16 cellular contexts compared by ENCODE assay signal in the genomic region with DNA sequence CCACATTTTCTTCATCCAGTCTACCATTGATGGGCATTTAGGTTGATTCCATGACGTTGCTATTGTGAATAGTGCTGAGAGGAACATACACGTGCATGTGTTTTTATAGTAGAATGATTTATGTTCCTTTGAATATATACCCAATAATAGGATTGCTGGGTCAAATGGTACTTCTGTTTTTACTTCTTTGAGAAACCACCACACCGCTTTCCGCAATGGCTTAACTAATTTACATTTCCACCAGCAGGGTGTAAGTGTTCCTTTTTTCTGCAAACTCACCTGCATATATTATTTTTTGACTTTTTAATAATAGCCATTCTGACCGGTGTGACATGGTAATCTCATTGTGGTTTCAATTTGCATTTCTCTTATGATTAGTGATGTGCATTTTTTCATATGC.
DNase-seq lines count a peak whose midpoint lies in the region; ATAC-seq and TF ChIP-seq lines count a peak whose summit lies in the region.
"Had no signal": no experiment of that assay in that cellular context is flagged by ENCODE, and none has a peak within 500 bp of the region (broad histone marks: within the 10 kb centered on the region; RNA-seq: fewer than 3 reads in every experiment).

No MANE protein-coding gene starts in this region.

- H3K36me3 ChIP-seq in CD4-positive, alpha-beta memory T cell (ENCODE audit: insufficient read depth, low read length) = no peaks in the 10 kb centered on the region
- no peaks in the 10 kb centered on the region for H3K36me3 ChIP-seq in breast epithelium
- H3K36me3 ChIP-seq: HAP-1, lower lobe of right lung, upper lobe of left lung had no signal

- intact Hi-C loops in CD4-positive, alpha-beta memory T cell (cut with micrococcal nuclease) = no loop called here
- intact Hi-C loops in breast epithelium (cut with DNase I; ENCODE audit: low total_unique reads) = no loop called here

- peaks cover 0 to 27% of the 10 kb centered on the region in 2 donors for H3K36me3 Mint-ChIP-seq in CD4-positive, alpha-beta memory T cell
- peaks cover 1% of the 10 kb centered on the region for H3K36me3 Mint-ChIP-seq in mesothelial cell of epicardium

- no peak overlapping the region for H3K27ac Mint-ChIP-seq in CD4-positive, alpha-beta memory T cell
- no peak overlapping the region for H3K27ac Mint-ChIP-seq in mesothelial cell of epicardium
- H3K27ac Mint-ChIP-seq: activated naive CD4-positive, alpha-beta T cell treated with anti-CD3 and anti-CD28 coated beads, Interleukin-2, amount 10 ng/mL, durations not matched to agents 7 days and 5 days had no signal

- H3K27me3 Mint-ChIP-seq in CD4-positive, alpha-beta memory T cell = no peaks in the 10 kb centered on the region
- H3K27me3 Mint-ChIP-seq in mesothelial cell of epicardium (ENCODE audit: low read depth) = no peaks in the 10 kb centered on the region
- H3K27me3 Mint-ChIP-seq: activated naive CD4-positive, alpha-beta T cell treated with anti-CD3 and anti-CD28 coated beads, Interleukin-2, amount 10 ng/mL, durations not matched to agents 7 days and 5 days had no signal

- no peak for TF ChIP-seq POLR2A in breast epithelium (IDR thresholded peaks at IDR 0.05)

- CTCF ChIA-PET in CD4-positive, alpha-beta memory T cell (lab: Charles Lee; ENCODE audit: partially characterized antibody) = no interaction called here

- H3K9me3 Mint-ChIP-seq in CD4-positive, alpha-beta memory T cell = peaks cover 0 to 3% (median 0%) of the 10 kb centered on the region in 8 donors
- peaks cover 33% of the 10 kb centered on the region for H3K9me3 Mint-ChIP-seq in mesothelial cell of epicardium
- H3K9me3 Mint-ChIP-seq: activated naive CD4-positive, alpha-beta T cell treated with anti-CD3 and anti-CD28 coated beads, Interleukin-2, amount 10 ng/mL, durations not matched to agents 7 days and 5 days had no signal

- no peak for TF ChIP-seq CTCF in mesothelial cell of epicardium (IDR thresholded peaks at IDR 0.05; ENCODE audit: unreplicated experiment)
- TF ChIP-seq CTCF in breast epithelium (IDR thresholded peaks at IDR 0.05) = no peak

- DNase-seq in activated CD4-positive, CD25-positive, alpha-beta regulatory T cell (lab: John Stamatoyannopoulos, UW) = no peak
- DNase-seq in CD4-positive, alpha-beta memory T cell = no peak
- no peak for DNase-seq in mesothelial cell of epicardium (ENCODE audit: low spot score in 2 of 2, unreplicated experiment in 2 of 2)
- DNase-seq in breast epithelium (ENCODE audit: low spot score in 2 of 2) = no peak
- DNase-seq: activated naive CD4-positive, alpha-beta T cell treated with anti-CD3 and anti-CD28 coated beads, Interleukin-2, amount 10 ng/mL, durations not matched to agents 7 days and 5 days; central memory CD4-positive, alpha-beta T cell; IMR-90; lower lobe of right lung; NCI-H1417; NCI-H524; upper lobe of left lung had no signal

- no peaks in the 10 kb centered on the region for H3K9me3 ChIP-seq in CD4-positive, alpha-beta memory T cell (ENCODE audit: control insufficient read depth in 1 of 2, low read length in 2 of 2)
- no peaks in the 10 kb centered on the region for H3K9me3 ChIP-seq in breast epithelium
- H3K9me3 ChIP-seq: HAP-1, lower lobe of right lung, upper lobe of left lung had no signal

- H3K27ac ChIP-seq in CD4-positive, alpha-beta memory T cell (ENCODE audit: low read depth, low read length) = no peak overlapping the region
- H3K27ac ChIP-seq in breast epithelium = no peak overlapping the region
- H3K27ac ChIP-seq: lower lobe of right lung, upper lobe of left lung had no signal

- H3K4me1 ChIP-seq in CD4-positive, alpha-beta memory T cell (ENCODE audit: insufficient read depth, low read length) = no peaks in the 10 kb centered on the region
- no peaks in the 10 kb centered on the region for H3K4me1 ChIP-seq in breast epithelium
- H3K4me1 ChIP-seq: HAP-1, lower lobe of right lung, upper lobe of left lung had no signal

- POLR2A ChIA-PET in CD4-positive, alpha-beta memory T cell (lab: Charles Lee; ENCODE audit: partially characterized antibody) = no interaction called here

- no peak overlapping the region for H3K4me3 Mint-ChIP-seq in CD4-positive, alpha-beta memory T cell
- no peak overlapping the region for H3K4me3 Mint-ChIP-seq in mesothelial cell of epicardium
- H3K4me3 Mint-ChIP-seq: activated naive CD4-positive, alpha-beta T cell treated with anti-CD3 and anti-CD28 coated beads, Interleukin-2, amount 10 ng/mL, durations not matched to agents 7 days and 5 days had no signal

- peak; percentile 59 to 65 for ATAC-seq in activated CD4-positive, CD25-positive, alpha-beta regulatory T cell treated with anti-CD3 and anti-CD28 coated beads, Interleukin-2, amount 50 U/mL, for 24 hours
- ATAC-seq in HG02588 (IDR thresholded peaks at IDR 0.05; ENCODE audit: unreplicated experiment) (peak; percentile 60), HG03175 (IDR thresholded peaks at IDR 0.05; ENCODE audit: unreplicated experiment) (peak; percentile 75), esophagus mucosa (no peak)
- ATAC-seq: lower lobe of right lung had no signal

- no peaks in the 10 kb centered on the region for H3K27me3 ChIP-seq in CD4-positive, alpha-beta memory T cell (ENCODE audit: insufficient read depth, low read length)
- no peaks in the 10 kb centered on the region for H3K27me3 ChIP-seq in breast epithelium
- H3K27me3 ChIP-seq: upper lobe of left lung had no signal

- H3K4me1 Mint-ChIP-seq in CD4-positive, alpha-beta memory T cell = no peaks in the 10 kb centered on the region
- no peaks in the 10 kb centered on the region for H3K4me1 Mint-ChIP-seq in mesothelial cell of epicardium
- H3K4me1 Mint-ChIP-seq: activated naive CD4-positive, alpha-beta T cell treated with anti-CD3 and anti-CD28 coated beads, Interleukin-2, amount 10 ng/mL, durations not matched to agents 7 days and 5 days had no signal

- H3K4me3 ChIP-seq in CD4-positive, alpha-beta memory T cell (ENCODE audit: low read length in 2 of 2) = no peak overlapping the region
- no peak overlapping the region for H3K4me3 ChIP-seq in breast epithelium
- H3K4me3 ChIP-seq: HAP-1, lower lobe of right lung, upper lobe of left lung had no signal
